ENCODE assay signal across 32 cellular contexts in genomic region chr12:131688131-131688844, GRCh38.
"Had no signal": no experiment of that assay in that cellular context is flagged by ENCODE, and none has a peak within 500 bp of the region (broad histone marks: within the 10 kb centered on the region; RNA-seq: fewer than 3 reads in every experiment).

No MANE protein-coding gene starts in this region.

- H3K27me3 Mint-ChIP-seq: activated CD4-positive, alpha-beta memory T cell treated with anti-CD3 and anti-CD28 coated beads, Interleukin-2, amount 10 ng/mL, durations not matched to agents 7 days and 5 days; activated naive CD8-positive, alpha-beta T cell treated with anti-CD3 and anti-CD28 coated beads, Interleukin-2, amount 50 U/mL, for 24 hours had no signal

- H3K4me2 ChIP-seq: KMS-11 had no signal

- H3K9me3 ChIP-seq: Peyer's patch had no signal

- ATAC-seq: activated naive CD8-positive, alpha-beta T cell treated with anti-CD3 and anti-CD28 coated beads, Interleukin-2, amount 50 U/mL, for 24 hours; PC-3; SK-N-SH treated with all-trans-retinoic acid at 6 μM for 48 hours had no signal

- H3K9ac ChIP-seq: KMS-11 had no signal

- H3K4me3 Mint-ChIP-seq: activated B cell treated with CpG ODN at 0.5 μM for 24 hours; activated CD4-positive, alpha-beta memory T cell treated with anti-CD3 and anti-CD28 coated beads, Interleukin-2, amount 10 ng/mL, durations not matched to agents 7 days and 5 days; activated naive CD4-positive, alpha-beta T cell treated with anti-CD3 and anti-CD28 coated beads for 36 hours; activated naive CD8-positive, alpha-beta T cell; activated naive CD8-positive, alpha-beta T cell treated with anti-CD3 and anti-CD28 coated beads, Interleukin-2, amount 50 U/mL, for 24 hours; activated T-cell treated with anti-CD3 and anti-CD28 coated beads, Interleukin-2, amount 50 U/mL, for 24 hours had no signal

- H3K27ac ChIP-seq: brain microvascular endothelial cell, KMS-11, Peyer's patch, VCaP had no signal

- H3K36me3 ChIP-seq: brain microvascular endothelial cell, Peyer's patch had no signal

- DNase-seq: activated B cell treated with CpG ODN at 0.5 μM for 24 hours; activated CD4-positive, alpha-beta memory T cell treated with anti-CD3 and anti-CD28 coated beads, Interleukin-2, amount 10 ng/mL, durations not matched to agents 7 days and 5 days; activated CD4-positive, alpha-beta T cell treated with anti-CD3 and anti-CD28 coated beads for 4 hours; activated CD4-positive, alpha-beta T cell treated with anti-CD3 and anti-CD28 coated beads, Interleukin-2, amount 50 U/mL, for 1 hour; activated CD4-positive, CD25-positive, alpha-beta regulatory T cell treated with anti-CD3 and anti-CD28 coated beads, Interleukin-2, amount 50 U/mL, for 72 hours; activated gamma-delta T cell; activated naive CD4-positive, alpha-beta T cell treated with anti-CD3 and anti-CD28 coated beads for 36 hours; activated naive CD8-positive, alpha-beta T cell treated with anti-CD3 and anti-CD28 coated beads, Interleukin-2, amount 50 U/mL, for 24 hours; activated T-cell treated with anti-CD3 and anti-CD28 coated beads, Interleukin-2, amount 50 U/mL, for 24 hours; brain microvascular endothelial cell; central memory CD4-positive, alpha-beta T cell; MM.1S; NCI-H1105; NCI-H1417 treated with DMSO at 0.1 percent for 48 hours; NCI-H1694 treated with DMSO at 0.1 percent for 48 hours; NCI-H2029; NCI-H510A; NCI-H526; NCI-H748 treated with DMSO at 0.1 percent for 48 hours; NK-92 treated with Interleukin-12 subunit alpha and Interleukin-12 subunit beta, amount 100 ng/mL, for 24 hours; PC-3; Peyer's patch; RPMI8226; SIG-M5; T-helper 1 cell; T-helper 2 cell; T-helper 9 cell had no signal

- H3K4me1 Mint-ChIP-seq: activated B cell treated with CpG ODN at 0.5 μM for 24 hours; activated CD4-positive, alpha-beta memory T cell treated with anti-CD3 and anti-CD28 coated beads, Interleukin-2, amount 10 ng/mL, durations not matched to agents 7 days and 5 days; activated naive CD8-positive, alpha-beta T cell treated with anti-CD3 and anti-CD28 coated beads, Interleukin-2, amount 50 U/mL, for 24 hours had no signal

- H3K4me1 ChIP-seq: Peyer's patch had no signal

- H3K27me3 ChIP-seq: brain microvascular endothelial cell, Peyer's patch had no signal

- H3K27ac Mint-ChIP-seq: activated B cell treated with CpG ODN at 0.5 μM for 24 hours; activated CD4-positive, alpha-beta memory T cell treated with anti-CD3 and anti-CD28 coated beads, Interleukin-2, amount 10 ng/mL, durations not matched to agents 7 days and 5 days; activated naive CD4-positive, alpha-beta T cell treated with anti-CD3 and anti-CD28 coated beads for 36 hours; activated naive CD8-positive, alpha-beta T cell; activated naive CD8-positive, alpha-beta T cell treated with anti-CD3 and anti-CD28 coated beads, Interleukin-2, amount 50 U/mL, for 24 hours; activated T-cell treated with anti-CD3 and anti-CD28 coated beads, Interleukin-2, amount 50 U/mL, for 24 hours; activated T-helper 2 cell treated with anti-CD3 and anti-CD28 coated beads, Interferon-gamma antibody, Interleukin-2, Interleukin-4, amounts not matched to agents 10 μg/mL and 5 μg/mL and 100 μg/mL, durations not matched to agents 14 hours and 24 hours and 36 hours had no signal

- H3K36me3 Mint-ChIP-seq: activated naive CD8-positive, alpha-beta T cell had no signal

- H3K4me3 ChIP-seq: Peyer's patch had no signal

- H3K9me3 Mint-ChIP-seq: activated B cell treated with CpG ODN at 0.5 μM for 24 hours; activated naive CD4-positive, alpha-beta T cell treated with anti-CD3 and anti-CD28 coated beads for 36 hours; activated naive CD8-positive, alpha-beta T cell treated with anti-CD3 and anti-CD28 coated beads, Interleukin-2, amount 50 U/mL, for 24 hours; activated T-cell treated with anti-CD3 and anti-CD28 coated beads, Interleukin-2, amount 50 U/mL, for 24 hours had no signal
